Comparison of ENCODE assay signal across 20 cellular contexts in genomic region chr5:59198832-59199231, GRCh38.
DNase-seq lines count a peak whose midpoint lies in the region; ATAC-seq, FAIRE-seq and TF ChIP-seq lines count a peak whose summit lies in the region.
"Had no signal": no experiment of that assay in that cellular context is flagged by ENCODE, and none has a peak within 500 bp of the region (broad histone marks: within the 10 kb centered on the region; RNA-seq: fewer than 3 reads in every experiment).

No MANE protein-coding gene starts in this region.

- H3K4me3 ChIP-seq in SK-N-SH (ENCODE audit: low read depth in 2 of 2, low read length in 1 of 2) (no peak overlapping the region), esophagus muscularis mucosa (no peak overlapping the region), psoas muscle (no peak overlapping the region)
- H3K4me3 ChIP-seq: Peyer's patch had no signal

- H3K4me3 Mint-ChIP-seq in progenitor cell of endocrine pancreas (ENCODE audit: low read depth) = no peak overlapping the region
- H3K4me3 Mint-ChIP-seq: B cell; CD4-positive, CD25-positive, alpha-beta regulatory T cell had no signal

- no peaks in the 10 kb centered on the region for H3K36me3 Mint-ChIP-seq in progenitor cell of endocrine pancreas (ENCODE audit: insufficient read depth)
- H3K36me3 Mint-ChIP-seq: CD4-positive, CD25-positive, alpha-beta regulatory T cell had no signal

- H3K9ac ChIP-seq in SK-N-SH = no peak overlapping the region

- POLR2A ChIA-PET in SK-N-SH (lab: Yijun Ruan, JAX) = no interaction called here

- H3K27me3 ChIP-seq in SK-N-SH (ENCODE audit: insufficient read depth) = no peaks in the 10 kb centered on the region
- H3K27me3 ChIP-seq in esophagus muscularis mucosa = no peaks in the 10 kb centered on the region
- no peaks in the 10 kb centered on the region for H3K27me3 ChIP-seq in psoas muscle (ENCODE audit: insufficient read depth in 3 of 3, low read length in 2 of 3)
- H3K27me3 ChIP-seq: Peyer's patch had no signal

- intact Hi-C loops in esophagus muscularis mucosa (cut with DNase I) = no loop called here
- intact Hi-C loops in psoas muscle (cut with DNase I) = loop anchor here in 1 of 2 donors (5.0 kb wide), 1 partner anchor 33 kb away; no protein-coding TSS in a partner anchor

- H3K9me3 Mint-ChIP-seq in progenitor cell of endocrine pancreas (ENCODE audit: low read depth) = no peaks in the 10 kb centered on the region

- no peak for TF ChIP-seq CTCF in SK-N-SH (IDR thresholded peaks at IDR 0.05)
- peak; percentile 12; the same call in 1 of the 2 replicates for TF ChIP-seq CTCF in LNCAP (IDR thresholded peaks at IDR 0.05)
- no peak for TF ChIP-seq CTCF in esophagus muscularis mucosa (IDR thresholded peaks at IDR 0.05)
- TF ChIP-seq CTCF in psoas muscle (IDR thresholded peaks at IDR 0.05) = no peak
- TF ChIP-seq CTCF in progenitor cell of endocrine pancreas (IDR thresholded peaks at IDR 0.05; ENCODE audit: unreplicated experiment) = no peak

- H3K79me2 ChIP-seq in SK-N-SH (ENCODE audit: insufficient read depth) = no peaks in the 10 kb centered on the region

- no peak overlapping the region for H3K27ac ChIP-seq in SK-N-SH (ENCODE audit: low read depth in 2 of 2, low read length in 1 of 2)
- peak overlapping the region in 3 of 4 donors; percentile 16 to 42 (median 18) for H3K27ac ChIP-seq in esophagus muscularis mucosa (replicated peaks in 1 of 4)
- H3K27ac ChIP-seq in psoas muscle = peak overlapping the region; percentile 76
- H3K27ac ChIP-seq: Peyer's patch had no signal

- H4K20me1 ChIP-seq in SK-N-SH (ENCODE audit: insufficient read depth) = no peaks in the 10 kb centered on the region

- TF ChIP-seq POLR2A in esophagus muscularis mucosa (IDR thresholded peaks at IDR 0.05; ENCODE audit: low read depth) (no peak), GM12891 (IDR thresholded peaks at IDR 0.05; ENCODE audit: low read depth, low read length) (no peak)

- H3K27me3 Mint-ChIP-seq in progenitor cell of endocrine pancreas = no peaks in the 10 kb centered on the region
- H3K27me3 Mint-ChIP-seq: B cell had no signal

- H3K27ac Mint-ChIP-seq in progenitor cell of endocrine pancreas = no peak overlapping the region
- H3K27ac Mint-ChIP-seq: B cell; CD4-positive, CD25-positive, alpha-beta regulatory T cell had no signal

- TF ChIP-seq RAD21 in SK-N-SH (IDR thresholded peaks at IDR 0.05; ENCODE audit: low read length) = peak; percentile 34; the same call in 1 of the 2 replicates

- no peaks in the 10 kb centered on the region for H3K36me3 ChIP-seq in SK-N-SH (replicated peaks in 1 of 2; ENCODE audit: control insufficient read depth in 1 of 2, insufficient read depth in 2 of 2, low read length in 1 of 2)
- no peaks in the 10 kb centered on the region for H3K36me3 ChIP-seq in esophagus muscularis mucosa
- no peaks in the 10 kb centered on the region for H3K36me3 ChIP-seq in psoas muscle (ENCODE audit: insufficient read depth in 1 of 2, low read depth in 1 of 2)
- H3K36me3 ChIP-seq: Peyer's patch had no signal

- WGBS in SK-N-SH (ENCODE audit: low lambda C conversion rate) = 87% methylated on average over 1 of the region's 1 CpG
- WGBS in esophagus muscularis mucosa = 84% methylated on average over 1 of the region's 1 CpG
- WGBS in psoas muscle, 3 donors = 88 to 95% (median 88%) methylated on average over 1 of the region's 1 CpG

- no peak for DNase-seq in SK-N-SH
- no peak for DNase-seq in esophagus muscularis mucosa (ENCODE audit: extremely low spot score)
- DNase-seq in psoas muscle = no peak
- DNase-seq in progenitor cell of endocrine pancreas (ENCODE audit: low spot score, unreplicated experiment) = no peak
- no peak for DNase-seq in GM12891 (ENCODE audit: insufficient read length, low spot score)
- DNase-seq: 8988T; Caco-2; CD4-positive, CD25-positive, alpha-beta regulatory T cell; HCEC 1CT; Kasumi-1; NCI-H1105; NCI-H2081 treated with DMSO at 0.1 percent for 48 hours; NCI-H446 treated with DMSO at 0.1 percent for 48 hours; Peyer's patch had no signal

- no peaks in the 10 kb centered on the region for H3K9me3 ChIP-seq in SK-N-SH
- H3K9me3 ChIP-seq in esophagus muscularis mucosa = no peaks in the 10 kb centered on the region
- H3K9me3 ChIP-seq in psoas muscle = peaks cover 6% of the 10 kb centered on the region
- H3K9me3 ChIP-seq: Caco-2 had no signal

- no peak overlapping the region for H3K4me2 ChIP-seq in SK-N-SH

- no peaks in the 10 kb centered on the region for H3K9me2 ChIP-seq in SK-N-SH

- no peak for TF ChIP-seq EP300 in SK-N-SH (IDR thresholded peaks at IDR 0.05; ENCODE audit: borderline replicate concordance in 1 of 2, low read depth in 1 of 2, low read length in 1 of 2)
- no peak for TF ChIP-seq EP300 in esophagus muscularis mucosa (IDR thresholded peaks at IDR 0.05)

- no peaks in the 10 kb centered on the region for H3K4me1 Mint-ChIP-seq in progenitor cell of endocrine pancreas (ENCODE audit: low read depth)
- H3K4me1 Mint-ChIP-seq: B cell; CD4-positive, CD25-positive, alpha-beta regulatory T cell had no signal

- CTCF ChIA-PET in SK-N-SH (lab: Yijun Ruan, JAX) = no interaction called here

- peaks cover 14% of the 10 kb centered on the region for H3F3A ChIP-seq in SK-N-SH (replicated peaks; ENCODE audit: insufficient read depth)

- H3K4me1 ChIP-seq in SK-N-SH (ENCODE audit: control insufficient read depth in 1 of 2, insufficient read depth in 2 of 2, low read depth in 1 of 2, low read length in 1 of 2) (peaks cover 0 to 3% of the 10 kb centered on the region in 2 experiments; a peak in 2 of 4 replicates), esophagus muscularis mucosa (peaks cover 0 to 32% (median 10%) of the 10 kb centered on the region in 4 donors), psoas muscle (peaks cover 25% of the 10 kb centered on the region)
- H3K4me1 ChIP-seq: Caco-2, Peyer's patch had no signal

- FAIRE-seq in GM12891 (lab: Jason Lieb, UNC) = no peak
- FAIRE-seq: G401.6, HTR-8/SVneo had no signal

- ATAC-seq in SK-N-SH treated with all-trans-retinoic acid at 6 μM for 48 hours = no peak
- ATAC-seq in psoas muscle = no peak
- no peak for ATAC-seq in HG02938 (IDR thresholded peaks at IDR 0.05; ENCODE audit: unreplicated experiment)

- no peak overlapping the region for H2AFZ ChIP-seq in SK-N-SH (ENCODE audit: low read depth)

TF ChIP-seq in SK-N-SH, 30 proteins besides CTCF, POLR2A, EP300 and RAD21 (continues in another document):
- TF ChIP-seq TEAD4 (IDR thresholded peaks at IDR 0.05; ENCODE audit: borderline replicate concordance, insufficient read depth) = no peak
- TF ChIP-seq IRF3 (IDR thresholded peaks at IDR 0.05; ENCODE audit: low read depth, low read length) = no peak
- no peak for TF ChIP-seq NRF1 (IDR thresholded peaks at IDR 0.05; ENCODE audit: low read depth, low read length)
- no peak for TF ChIP-seq SMC3 (IDR thresholded peaks at IDR 0.05; ENCODE audit: low read depth, low read length)
- TF ChIP-seq CHD2 (IDR thresholded peaks at IDR 0.05; ENCODE audit: low read length, partially characterized antibody) = no peak
- TF ChIP-seq FOXJ3 (CRISPR knock-in tag; IDR thresholded peaks at IDR 0.05) = no peak
- no peak for TF ChIP-seq GATA2 (CRISPR knock-in tag; IDR thresholded peaks at IDR 0.05)

TF ChIP-seq in SK-N-SH treated with all-trans-retinoic acid at 6 μM for 48 hours, 23 proteins besides CTCF, POLR2A, EP300 and RAD21:
- no peak for TF ChIP-seq ZFP3 (CRISPR knock-in tag; IDR thresholded peaks at IDR 0.05)

TF ChIP-seq in GM12891, 5 proteins besides CTCF, POLR2A, EP300 and RAD21:
- TF ChIP-seq POU2F2 (IDR thresholded peaks at IDR 0.05; ENCODE audit: low read depth, low read length) (no peak), TAF1 (IDR thresholded peaks at IDR 0.05; ENCODE audit: low read depth, low read length) (no peak), POLR2AphosphoS5 (IDR thresholded peaks at IDR 0.05; ENCODE audit: low read depth, low read length) (no peak), PAX5 (IDR thresholded peaks at IDR 0.05; ENCODE audit: insufficient read depth, low read length, severe bottlenecking) (no peak), SPI1 (IDR thresholded peaks at IDR 0.05; ENCODE audit: low read depth, low read length) (no peak)

Comparison
In these comparisons a context has a peak if more than half of its experiments do, and no peak if none do; other contexts are left out.
1. H3K27ac ChIP-seq: peak in esophagus muscularis mucosa (3 of 4) and psoas muscle (single experiment); none in SK-N-SH (0 of 2).